10 cellular contexts compared by ENCODE assay signal in the genomic region with DNA sequence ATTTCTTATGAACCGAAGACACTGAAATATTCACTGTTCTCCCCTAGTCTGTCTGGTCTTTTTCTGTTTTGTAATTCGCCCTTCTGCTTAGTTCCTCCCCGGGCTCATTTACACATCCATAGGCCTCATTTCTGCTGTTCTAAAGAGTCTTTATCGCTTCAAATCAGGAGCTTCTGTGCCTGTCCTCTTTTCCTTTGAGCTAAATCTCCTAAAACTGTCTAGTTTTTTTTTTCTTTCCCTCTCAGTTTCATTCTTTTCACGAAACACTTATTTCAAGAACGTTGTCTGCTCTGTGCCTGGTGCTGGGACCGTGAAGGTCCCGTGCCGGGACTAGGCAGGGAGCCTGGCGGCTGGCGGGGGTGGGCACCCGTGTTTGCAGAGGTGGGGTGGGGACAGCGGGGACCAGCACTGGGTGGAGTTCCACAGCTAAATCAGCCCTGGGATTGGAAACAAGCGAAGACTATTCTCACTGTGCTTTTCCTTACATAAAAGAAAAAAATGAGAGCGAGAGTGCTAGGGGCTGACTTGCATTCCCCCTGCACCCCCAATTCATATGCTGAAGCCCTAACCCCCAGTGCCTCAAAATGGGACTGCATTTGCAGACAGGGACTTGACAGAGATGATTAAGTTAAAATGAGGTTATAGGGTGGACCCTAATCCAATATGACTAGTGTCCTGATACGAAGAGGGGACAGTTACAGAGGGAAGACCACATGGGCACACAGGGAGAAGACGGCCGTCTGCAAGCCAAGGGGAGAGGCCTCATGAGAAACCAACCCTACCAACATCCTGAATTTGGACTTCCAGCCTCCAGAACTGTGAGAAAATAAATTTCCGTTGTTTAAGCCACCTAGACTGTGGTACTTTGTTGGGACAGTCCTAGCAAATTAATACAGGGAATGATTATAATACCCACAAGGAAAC. TPM values are rescaled to one million over a fixed set of nuclear protein-coding genes. Genes with fewer than 3 reads are reported as not detected.
DNase-seq lines count a peak whose midpoint lies in the region; ATAC-seq and TF ChIP-seq lines count a peak whose summit lies in the region.
"Had no signal": no experiment of that assay in that cellular context is flagged by ENCODE, and none has a peak within 500 bp of the region (broad histone marks: within the 10 kb centered on the region; RNA-seq: fewer than 3 reads in every experiment).

No MANE protein-coding gene starts in this region.

- no peak overlapping the region for H3K9ac ChIP-seq in BLaER1

- peak overlapping the region; percentile 89 for H3K4me2 ChIP-seq in BLaER1

- H3K4me3 ChIP-seq in BLaER1 (peak overlapping the region; percentile 79), epithelial cell of proximal tubule (ENCODE audit: low read depth, low read length) (peak overlapping the region; percentile 65)

- DNase-seq in epithelial cell of proximal tubule (ENCODE audit: low read depth) (no peak), nephron progenitor cell (no peak), NCI-H2196 (lab: John Stamatoyannopoulos, UW; ENCODE audit: unreplicated experiment) (no peak), NCI-H526 (lab: John Stamatoyannopoulos, UW) (no peak)
- DNase-seq: DND-41, NCI-H146 had no signal

- no peaks in the 10 kb centered on the region for H3K27me3 ChIP-seq in BLaER1

- H3K9me3 Mint-ChIP-seq in IgD-negative memory B cell = no peaks in the 10 kb centered on the region
- H3K9me3 Mint-ChIP-seq in nephron progenitor cell = no peaks in the 10 kb centered on the region

- no peak overlapping the region for H3K27ac ChIP-seq in BLaER1

- H3K27me3 Mint-ChIP-seq in IgD-negative memory B cell = peaks cover 10% of the 10 kb centered on the region
- peaks cover 20% of the 10 kb centered on the region for H3K27me3 Mint-ChIP-seq in nephron progenitor cell (ENCODE audit: low read depth, poor library complexity)

- H3K4me1 Mint-ChIP-seq in IgD-negative memory B cell (peaks cover 3 to 11% (median 8%) of the 10 kb centered on the region in 3 donors), nephron progenitor cell (peaks cover 16% of the 10 kb centered on the region)

- no peaks in the 10 kb centered on the region for H3K9me3 ChIP-seq in BLaER1

- TF ChIP-seq CTCF in epithelial cell of proximal tubule (conservative IDR thresholded peaks at IDR 0.05; ENCODE audit: low read depth, low read length) = no peak
- TF ChIP-seq CTCF in nephron progenitor cell (IDR thresholded peaks at IDR 0.05) = no peak

- ATAC-seq in HG03095 (IDR thresholded peaks at IDR 0.05; ENCODE audit: unreplicated experiment) (no peak), GM19324 (IDR thresholded peaks at IDR 0.05; ENCODE audit: low FRiP score, unreplicated experiment) (no peak)

- H4K20me1 ChIP-seq in BLaER1 = no peaks in the 10 kb centered on the region

- no peaks in the 10 kb centered on the region for H3K36me3 ChIP-seq in BLaER1

- no peaks in the 10 kb centered on the region for H3K36me3 Mint-ChIP-seq in IgD-negative memory B cell
- no peaks in the 10 kb centered on the region for H3K36me3 Mint-ChIP-seq in nephron progenitor cell (ENCODE audit: low read depth)

- peaks cover 17% of the 10 kb centered on the region for H3K4me1 ChIP-seq in BLaER1

- no peak overlapping the region for H3K27ac Mint-ChIP-seq in IgD-negative memory B cell
- no peak overlapping the region for H3K27ac Mint-ChIP-seq in nephron progenitor cell

- H3K4me3 Mint-ChIP-seq in IgD-negative memory B cell = peak overlapping the region; percentile 46 to 94 (median 86)
- peak overlapping the region; percentile 95 for H3K4me3 Mint-ChIP-seq in nephron progenitor cell

RNA-seq across cellular contexts. Expression of gene TMEM220, which starts 1.4 kb away (rescaled TPM):
- polyA plus RNA-seq in IgD-negative memory B cell = 3.6 TPM
- 1.9 TPM in 1 of 2 replicates, not detected in the other for total RNA-seq in epithelial cell of proximal tubule

RNA-seq across cellular contexts. Expression of gene ADPRM, which starts 33.8 kb away (rescaled TPM):
- 33.2 TPM for polyA plus RNA-seq in IgD-negative memory B cell
- 5.7 and 9.4 TPM in 2 replicates for total RNA-seq in epithelial cell of proximal tubule

RNA-seq across cellular contexts. Expression of gene SCO1, which starts 33.9 kb away (rescaled TPM):
- 15.4 TPM for polyA plus RNA-seq in IgD-negative memory B cell
- 33.7 and 37.6 TPM in 2 replicates for total RNA-seq in epithelial cell of proximal tubule
